In the genomic region with DNA sequence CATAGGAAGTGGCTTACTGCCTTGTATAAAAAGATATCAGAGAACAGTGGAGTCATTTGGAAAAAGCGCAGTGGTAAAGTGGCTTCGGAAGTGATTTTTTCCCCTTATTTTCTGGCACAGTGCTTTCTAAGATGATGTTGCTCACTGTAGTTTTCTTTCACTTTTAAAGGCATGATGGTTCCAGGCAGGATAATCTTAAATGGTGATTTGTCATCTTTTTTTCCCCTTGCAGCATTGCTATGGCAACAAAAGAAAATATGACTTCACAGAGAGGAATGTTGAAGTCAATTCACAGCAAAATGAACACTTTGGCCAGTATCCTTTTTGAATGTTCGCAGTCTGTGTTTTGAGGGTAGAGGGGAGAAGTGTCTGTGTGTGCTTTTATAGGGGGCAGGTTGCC, we compare ENCODE assay signal across 9 cellular contexts. TPM values are rescaled to one million over a fixed set of nuclear protein-coding genes. Genes with fewer than 3 reads are reported as not detected.
DNase-seq lines count a peak whose midpoint lies in the region; ATAC-seq and TF ChIP-seq lines count a peak whose summit lies in the region.
"Had no signal": no experiment of that assay in that cellular context is flagged by ENCODE, and none has a peak within 500 bp of the region (broad histone marks: within the 10 kb centered on the region; RNA-seq: fewer than 3 reads in every experiment).

No MANE protein-coding gene starts in this region.

- peak; percentile 66 for DNase-seq in AG20443 (ENCODE audit: low spot score)
- peak; percentile 90 for DNase-seq in RPMI7951 (ENCODE audit: low read depth)
- DNase-seq in fibroblast of mammary gland (ENCODE audit: low read depth): peak; percentile 94
- peak; percentile 77 for DNase-seq in pulmonary artery endothelial cell (ENCODE audit: low read depth, low spot score)
- no peak for DNase-seq in SK-N-DZ (ENCODE audit: low spot score)
- DNase-seq in NCI-H748 treated with DMSO at 0.1 percent for 48 hours (lab: John Stamatoyannopoulos, UW): no peak
- DNase-seq in GOT3 (lab: John Stamatoyannopoulos, UW): no peak
- DNase-seq: colonic mucosa had no signal

- peak overlapping the region; percentile 25 for H3K4me3 ChIP-seq in fibroblast of mammary gland (ENCODE audit: control insufficient read depth, low read depth, low read length)
- H3K4me3 ChIP-seq: colonic mucosa had no signal

- no peak for TF ChIP-seq CTCF in fibroblast of mammary gland (conservative IDR thresholded peaks at IDR 0.05; ENCODE audit: control insufficient read depth, insufficient read depth, low read depth, low read length)

- ATAC-seq in HG02642 (IDR thresholded peaks at IDR 0.05; ENCODE audit: poor library complexity, unreplicated experiment): no peak

RNA-seq across cellular contexts. Expression of a gene that starts 42.5 kb away (rescaled TPM):
- total RNA-seq in RPMI7951 (2014; rRNA removed; shearing (Covaris generic)): 23.3 and 28.2 TPM in 2 replicates
- total RNA-seq in pulmonary artery endothelial cell: 20.9 and 26.0 TPM in 2 replicates
- 17.9 and 20.4 TPM in 2 replicates for polyA plus RNA-seq in SK-N-DZ (2014; cell fraction: cytosol; rRNA removed)
- polyA plus RNA-seq in SK-N-DZ (2014; cell fraction: nucleus; rRNA removed): 9.4 and 14.7 TPM in 2 replicates

Comparison
In these comparisons a context has a peak if more than half of its experiments do, and no peak if none do; other contexts are left out.
1. DNase-seq: peak in AG20443 (single experiment), RPMI7951 (single experiment), fibroblast of mammary gland (single experiment) and pulmonary artery endothelial cell (single experiment); none in SK-N-DZ (single experiment), NCI-H748 treated with DMSO at 0.1 percent for 48 hours (single experiment) and GOT3 (single experiment).